16 cellular contexts compared by ENCODE assay signal in the genomic region with DNA sequence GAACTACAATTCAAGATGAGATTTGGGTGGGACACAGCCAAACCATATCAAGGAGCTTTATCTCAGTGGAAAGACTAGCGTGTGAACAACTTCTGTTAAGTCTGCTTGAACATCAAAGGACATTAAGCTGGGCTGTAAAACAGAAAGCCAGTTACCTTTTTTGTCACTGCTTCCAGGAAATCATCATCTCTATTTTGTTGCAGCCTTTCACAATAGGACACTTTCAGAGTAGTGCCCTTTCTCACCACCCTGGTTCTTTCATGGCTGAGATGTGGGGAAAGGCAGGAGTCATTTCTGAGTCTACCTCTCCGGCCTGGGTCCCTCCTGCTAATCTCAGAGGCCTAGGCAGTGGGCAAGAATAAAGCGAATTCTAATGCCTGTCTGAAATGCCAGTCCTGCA.
"Had no signal": no experiment of that assay in that cellular context is flagged by ENCODE, and none has a peak within 500 bp of the region (broad histone marks: within the 10 kb centered on the region; RNA-seq: fewer than 3 reads in every experiment).

No MANE protein-coding gene starts in this region.

- H3K9me3 Mint-ChIP-seq: central memory CD8-positive, alpha-beta T cell; nephron progenitor cell had no signal

- DNase-seq: activated effector memory CD4-positive, alpha-beta T cell treated with anti-CD3 and anti-CD28 coated beads, Interleukin-2, amount 50 U/mL, for 16 hours; amygdala; cortex of kidney; effector CD8-positive, alpha-beta T cell; foreskin melanocyte; heart right ventricle; mammary epithelial cell; nephron progenitor cell; SK-N-SH; spleen; stomach had no signal

- H3K4me3 Mint-ChIP-seq: brain; central memory CD8-positive, alpha-beta T cell; nephron progenitor cell had no signal

- H3K36me3 Mint-ChIP-seq: brain had no signal

- H3K27ac Mint-ChIP-seq: brain, nephron progenitor cell had no signal

- H3K27me3 Mint-ChIP-seq: brain; central memory CD8-positive, alpha-beta T cell had no signal

- H3K4me1 Mint-ChIP-seq: nephron progenitor cell had no signal

- ATAC-seq: heart right ventricle, left lobe of liver, Right ventricle myocardium inferior, sciatic nerve had no signal
